ENCODE assay signal across 1 cellular context in the genomic region with DNA sequence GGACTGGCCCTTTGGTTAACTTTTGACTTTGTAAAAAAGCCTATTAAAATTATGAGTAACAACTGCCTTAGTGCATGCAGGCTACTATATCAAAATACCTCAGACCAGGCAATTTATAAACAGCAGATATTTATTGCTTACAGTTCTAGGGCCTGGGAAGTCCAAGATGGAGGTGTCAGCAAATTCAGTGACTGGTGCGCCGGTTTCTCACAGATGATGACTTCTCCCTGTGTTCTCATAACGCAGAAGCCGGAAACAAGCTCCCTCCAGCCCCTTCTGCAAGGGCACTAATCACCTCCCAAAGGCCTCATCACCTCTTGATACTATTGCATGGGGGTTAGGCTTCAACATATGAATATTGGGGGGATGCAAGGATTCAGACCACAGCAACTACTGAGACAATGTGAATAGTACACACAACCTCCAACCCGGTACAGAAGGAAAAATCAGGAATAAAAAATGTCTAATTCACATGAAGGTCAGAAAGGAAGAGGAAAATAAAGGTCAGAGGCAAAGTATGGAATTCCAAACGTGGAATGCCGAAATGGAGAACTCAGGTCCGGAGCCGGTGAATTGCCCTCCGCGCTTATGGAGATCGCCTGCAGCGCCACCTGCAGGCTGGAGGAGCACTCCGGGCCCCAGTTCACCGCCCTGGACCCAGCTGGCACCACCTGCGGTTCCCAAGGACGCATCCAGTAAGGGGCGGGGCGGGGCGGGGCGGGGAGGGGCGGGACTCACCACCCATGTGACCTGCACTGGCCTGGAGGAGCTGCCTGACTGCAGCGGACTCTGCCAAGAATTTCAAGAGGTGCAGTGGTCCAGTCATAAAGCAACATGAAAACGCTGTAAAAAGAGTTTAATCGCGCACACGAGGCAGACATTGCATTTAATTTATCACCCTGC.
A peak's percentile ranks its signal among the peaks of the same experiment; 100 is the strongest.
TF ChIP-seq lines count a peak whose summit lies in the region.

No MANE protein-coding gene starts in this region.

TF ChIP-seq in HepG2, 621 proteins besides CTCF, POLR2A, EP300 and RAD21 (continued from another document):
- TF ChIP-seq, protein P1, sequence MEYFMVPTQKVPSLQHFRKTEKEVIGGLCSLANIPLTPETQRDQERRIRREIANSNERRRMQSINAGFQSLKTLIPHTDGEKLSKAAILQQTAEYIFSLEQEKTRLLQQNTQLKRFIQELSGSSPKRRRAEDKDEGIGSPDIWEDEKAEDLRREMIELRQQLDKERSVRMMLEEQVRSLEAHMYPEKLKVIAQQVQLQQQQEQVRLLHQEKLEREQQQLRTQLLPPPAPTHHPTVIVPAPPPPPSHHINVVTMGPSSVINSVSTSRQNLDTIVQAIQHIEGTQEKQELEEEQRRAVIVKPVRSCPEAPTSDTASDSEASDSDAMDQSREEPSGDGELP (IDR thresholded peaks at IDR 0.05; ENCODE audit: borderline replicate concordance, low read depth), result peak; percentile 76; the same call in 1 of the 2 replicates
- TF ChIP-seq GABPB1 (CRISPR knock-in tag; IDR thresholded peaks at IDR 0.05), result peak; percentile 28; the same call in 1 of the 2 replicates
- TF ChIP-seq, protein P2, sequence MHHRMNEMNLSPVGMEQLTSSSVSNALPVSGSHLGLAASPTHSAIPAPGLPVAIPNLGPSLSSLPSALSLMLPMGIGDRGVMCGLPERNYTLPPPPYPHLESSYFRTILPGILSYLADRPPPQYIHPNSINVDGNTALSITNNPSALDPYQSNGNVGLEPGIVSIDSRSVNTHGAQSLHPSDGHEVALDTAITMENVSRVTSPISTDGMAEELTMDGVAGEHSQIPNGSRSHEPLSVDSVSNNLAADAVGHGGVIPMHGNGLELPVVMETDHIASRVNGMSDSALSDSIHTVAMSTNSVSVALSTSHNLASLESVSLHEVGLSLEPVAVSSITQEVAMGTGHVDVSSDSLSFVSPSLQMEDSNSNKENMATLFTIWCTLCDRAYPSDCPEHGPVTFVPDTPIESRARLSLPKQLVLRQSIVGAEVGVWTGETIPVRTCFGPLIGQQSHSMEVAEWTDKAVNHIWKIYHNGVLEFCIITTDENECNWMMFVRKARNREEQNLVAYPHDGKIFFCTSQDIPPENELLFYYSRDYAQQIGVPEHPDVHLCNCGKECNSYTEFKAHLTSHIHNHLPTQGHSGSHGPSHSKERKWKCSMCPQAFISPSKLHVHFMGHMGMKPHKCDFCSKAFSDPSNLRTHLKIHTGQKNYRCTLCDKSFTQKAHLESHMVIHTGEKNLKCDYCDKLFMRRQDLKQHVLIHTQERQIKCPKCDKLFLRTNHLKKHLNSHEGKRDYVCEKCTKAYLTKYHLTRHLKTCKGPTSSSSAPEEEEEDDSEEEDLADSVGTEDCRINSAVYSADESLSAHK (CRISPR knock-in tag; IDR thresholded peaks at IDR 0.05; ENCODE audit: borderline replicate concordance), result no peak
- TF ChIP-seq SP1 (IDR thresholded peaks at IDR 0.05), result no peak
- TF ChIP-seq SP1 (CRISPR knock-in tag; IDR thresholded peaks at IDR 0.05), result 0 out of 2 replicates have a peak, but pooled peaks have one; percentile 39
- TF ChIP-seq CBX1 (IDR thresholded peaks at IDR 0.05; ENCODE audit: low read depth), result peak; percentile 73
- peak; percentile 60; the same call in 1 of the 2 replicates for TF ChIP-seq ZMYM4 (CRISPR knock-in tag; IDR thresholded peaks at IDR 0.05)
- TF ChIP-seq STAG1 (CRISPR knock-in tag; IDR thresholded peaks at IDR 0.05), result peak; percentile 2; the same call in 1 of the 2 replicates
- TF ChIP-seq CAMTA2 (CRISPR knock-in tag; IDR thresholded peaks at IDR 0.05; ENCODE audit: borderline replicate concordance), result no peak
TF ChIP-seq in HepG2: peak in this region for 10.
